Comparison of ENCODE assay signal across 40 cellular contexts in genomic region chr11:58490827-58491226, GRCh38. TPM values are rescaled to one million over a fixed set of nuclear protein-coding genes. Genes with fewer than 3 reads are reported as not detected.
"Had no signal": no experiment of that assay in that cellular context is flagged by ENCODE, and none has a peak within 500 bp of the region (broad histone marks: within the 10 kb centered on the region; RNA-seq: fewer than 3 reads in every experiment).

No MANE protein-coding gene starts in this region.

- H3K36me3 Mint-ChIP-seq: activated naive CD4-positive, alpha-beta T cell treated with anti-CD3 and anti-CD28 coated beads, Interleukin-2, amount 10 ng/mL, durations not matched to agents 7 days and 5 days; brain; WTC11 had no signal

- H3K9me3 Mint-ChIP-seq: activated CD4-positive, alpha-beta T cell treated with anti-CD3 and anti-CD28 coated beads, Interleukin-2, amount 10 ng/mL, durations not matched to agents 7 days and 5 days; activated naive CD4-positive, alpha-beta T cell treated with anti-CD3 and anti-CD28 coated beads, Interleukin-2, amount 10 ng/mL, durations not matched to agents 7 days and 5 days; activated naive CD8-positive, alpha-beta T cell treated with anti-CD3 and anti-CD28 coated beads, Interleukin-2, amount 50 U/mL, for 24 hours; activated T-cell treated with anti-CD3 and anti-CD28 coated beads, Interleukin-2, amount 50 U/mL, for 24 hours; activated T-helper 1 cell treated with anti-CD3 and anti-CD28 coated beads, Interleukin-12 subunit alpha, Interleukin-12 subunit beta, Interleukin-2, Interleukin-4 antibody, amounts not matched to agents 30 ng/mL and 10 ng/mL and 1 ng/mL, durations not matched to agents 14 hours and 24 hours and 36 hours; brain had no signal

- DNase-seq: activated CD4-positive, alpha-beta T cell treated with anti-CD3 and anti-CD28 coated beads for 36 hours; activated CD4-positive, alpha-beta T cell treated with anti-CD3 and anti-CD28 coated beads, Interleukin-2, amount 10 ng/mL, durations not matched to agents 7 days and 5 days; activated CD4-positive, alpha-beta T cell treated with anti-CD3 and anti-CD28 coated beads, Interleukin-2, amount 50 U/mL, for 48 hours; activated CD8-positive, alpha-beta T cell treated with anti-CD3 and anti-CD28 coated beads, Interleukin-2, amount 10 ng/mL, durations not matched to agents 7 days and 5 days; activated gamma-delta T cell treated with Interleukin-2 at 50 U/mL for 16 hours; activated naive CD4-positive, alpha-beta T cell treated with anti-CD3 and anti-CD28 coated beads, Interleukin-2, amount 10 ng/mL, durations not matched to agents 7 days and 5 days; activated naive CD8-positive, alpha-beta T cell treated with anti-CD3 and anti-CD28 coated beads, Interleukin-2, amount 50 U/mL, for 24 hours; activated T-cell treated with anti-CD3 and anti-CD28 coated beads, Interleukin-2, amount 50 U/mL, for 24 hours; anterior cingulate cortex; caudate nucleus; Kasumi-1; KG1; MG63; NCI-H1092 treated with DMSO at 0.1 percent for 48 hours; NCI-H1436; NCI-H187; NCI-H2081; NCI-H2171 treated with DMSO at 0.1 percent for 48 hours; NCI-H2227 treated with DMSO at 0.1 percent for 48 hours; NCI-H446; NCI-H510A treated with DMSO at 0.1 percent for 48 hours; NCI-H526 treated with DMSO at 0.1 percent for 48 hours; NK-92 treated with Interleukin-12 subunit alpha and Interleukin-12 subunit beta, amount 100 ng/mL, for 24 hours; PC-3; SIG-M5; SW 1271; T-helper 1 cell; T-helper 2 cell; T1000 had no signal

- H3K27ac ChIP-seq: RWPE1 had no signal

- ATAC-seq: activated CD4-positive, alpha-beta T cell treated with anti-CD3 and anti-CD28 coated beads for 36 hours; activated CD4-positive, CD25-positive, alpha-beta regulatory T cell treated with anti-CD3 and anti-CD28 coated beads, Interleukin-2, amount 50 U/mL, for 24 hours; activated CD8-positive, alpha-beta T cell treated with anti-CD3 and anti-CD28 coated beads, Interleukin-2, amount 10 ng/mL, durations not matched to agents 7 days and 5 days; PC-3; Right ventricle myocardium inferior; SK-N-SH treated with all-trans-retinoic acid at 6 μM for 48 hours; WTC11 had no signal

- H3K4me1 Mint-ChIP-seq: activated CD4-positive, alpha-beta T cell treated with anti-CD3 and anti-CD28 coated beads, Interleukin-2, amount 10 ng/mL, durations not matched to agents 7 days and 5 days; activated naive CD4-positive, alpha-beta T cell treated with anti-CD3 and anti-CD28 coated beads, Interleukin-2, amount 10 ng/mL, durations not matched to agents 7 days and 5 days had no signal

- H3K27me3 ChIP-seq: MG63 had no signal

- H3K27me3 Mint-ChIP-seq: activated CD4-positive, alpha-beta T cell treated with anti-CD3 and anti-CD28 coated beads for 36 hours; activated CD4-positive, alpha-beta T cell treated with anti-CD3 and anti-CD28 coated beads, Interleukin-2, amount 10 ng/mL, durations not matched to agents 7 days and 5 days; activated naive CD4-positive, alpha-beta T cell treated with anti-CD3 and anti-CD28 coated beads, Interleukin-2, amount 10 ng/mL, durations not matched to agents 7 days and 5 days; activated naive CD8-positive, alpha-beta T cell; activated naive CD8-positive, alpha-beta T cell treated with anti-CD3 and anti-CD28 coated beads, Interleukin-2, amount 50 U/mL, for 24 hours; activated T-cell treated with anti-CD3 and anti-CD28 coated beads, Interleukin-2, amount 50 U/mL, for 24 hours; brain had no signal

- H3K4me3 ChIP-seq: MG63 had no signal

- H3K4me3 Mint-ChIP-seq: activated CD4-positive, alpha-beta T cell treated with anti-CD3 and anti-CD28 coated beads for 36 hours; activated CD4-positive, alpha-beta T cell treated with anti-CD3 and anti-CD28 coated beads, Interleukin-2, amount 10 ng/mL, durations not matched to agents 7 days and 5 days; activated CD8-positive, alpha-beta T cell treated with anti-CD3 and anti-CD28 coated beads, Interleukin-2, amount 10 ng/mL, durations not matched to agents 7 days and 5 days; activated naive CD4-positive, alpha-beta T cell treated with anti-CD3 and anti-CD28 coated beads, Interleukin-2, amount 10 ng/mL, durations not matched to agents 7 days and 5 days; activated naive CD8-positive, alpha-beta T cell; activated naive CD8-positive, alpha-beta T cell treated with anti-CD3 and anti-CD28 coated beads, Interleukin-2, amount 50 U/mL, for 24 hours; activated T-cell treated with anti-CD3 and anti-CD28 coated beads, Interleukin-2, amount 50 U/mL, for 24 hours; activated T-helper 1 cell treated with anti-CD3 and anti-CD28 coated beads, Interleukin-12 subunit alpha, Interleukin-12 subunit beta, Interleukin-2, Interleukin-4 antibody, amounts not matched to agents 30 ng/mL and 10 ng/mL and 1 ng/mL, durations not matched to agents 14 hours and 24 hours and 36 hours; brain; WTC11 had no signal

- H3K27ac Mint-ChIP-seq: activated CD4-positive, alpha-beta T cell treated with anti-CD3 and anti-CD28 coated beads for 36 hours; activated CD4-positive, alpha-beta T cell treated with anti-CD3 and anti-CD28 coated beads, Interleukin-2, amount 10 ng/mL, durations not matched to agents 7 days and 5 days; activated CD8-positive, alpha-beta T cell treated with anti-CD3 and anti-CD28 coated beads, Interleukin-2, amount 10 ng/mL, durations not matched to agents 7 days and 5 days; activated naive CD4-positive, alpha-beta T cell treated with anti-CD3 and anti-CD28 coated beads, Interleukin-2, amount 10 ng/mL, durations not matched to agents 7 days and 5 days; activated naive CD8-positive, alpha-beta T cell; activated naive CD8-positive, alpha-beta T cell treated with anti-CD3 and anti-CD28 coated beads, Interleukin-2, amount 50 U/mL, for 24 hours; activated T-cell treated with anti-CD3 and anti-CD28 coated beads, Interleukin-2, amount 50 U/mL, for 24 hours; activated T-helper 1 cell treated with anti-CD3 and anti-CD28 coated beads, Interleukin-12 subunit alpha, Interleukin-12 subunit beta, Interleukin-2, Interleukin-4 antibody, amounts not matched to agents 30 ng/mL and 10 ng/mL and 1 ng/mL, durations not matched to agents 14 hours and 24 hours and 36 hours; brain; WTC11 had no signal

- H3K36me3 ChIP-seq: MG63 had no signal

RNA-seq across cellular contexts. Expression of gene OR5B21, which starts 17.1 kb away (rescaled TPM):
- total RNA-seq: activated T-helper 1 cell treated with anti-CD3 and anti-CD28 coated beads, Interleukin-12 subunit alpha, Interleukin-12 subunit beta, Interleukin-2, Interleukin-4 antibody, amounts not matched to agents 30 ng/mL and 10 ng/mL and 1 ng/mL, durations not matched to agents 14 hours and 24 hours and 36 hours; bronchial epithelial cell; cerebellum; PC-3; Right ventricle myocardium inferior; SK-MEL-5; WTC11 had no signal

RNA-seq across cellular contexts. Expression of gene OR5B12, which starts 48.8 kb away (rescaled TPM):
- total RNA-seq: activated CD4-positive, alpha-beta T cell treated with anti-CD3 and anti-CD28 coated beads for 36 hours; activated CD4-positive, alpha-beta T cell treated with anti-CD3 and anti-CD28 coated beads, Interleukin-2, amount 10 ng/mL, durations not matched to agents 7 days and 5 days; activated CD8-positive, alpha-beta T cell treated with anti-CD3 and anti-CD28 coated beads, Interleukin-2, amount 10 ng/mL, durations not matched to agents 7 days and 5 days; activated T-helper 1 cell treated with anti-CD3 and anti-CD28 coated beads, Interleukin-12 subunit alpha, Interleukin-12 subunit beta, Interleukin-2, Interleukin-4 antibody, amounts not matched to agents 30 ng/mL and 10 ng/mL and 1 ng/mL, durations not matched to agents 14 hours and 24 hours and 36 hours; bronchial epithelial cell; cerebellum; PC-3; Right ventricle myocardium inferior; SK-MEL-5; WTC11 had no signal
